In genomic region chr9:87469833-87470465, GRCh38 we compare ENCODE assay signal across 24 cellular contexts.
"Had no signal": no experiment of that assay in that cellular context is flagged by ENCODE, and none has a peak within 500 bp of the region (broad histone marks: within the 10 kb centered on the region; RNA-seq: fewer than 3 reads in every experiment).

No MANE protein-coding gene starts in this region.

- H3K27me3 ChIP-seq: breast epithelium, esophagus squamous epithelium, gastrocnemius medialis, pancreas, thyroid gland had no signal

- H3K4me1 ChIP-seq: breast epithelium, esophagus squamous epithelium, gastrocnemius medialis, pancreas, psoas muscle had no signal

- DNase-seq: activated CD4-positive, alpha-beta T cell treated with anti-CD3 and anti-CD28 coated beads for 4 hours; activated CD4-positive, alpha-beta T cell treated with anti-CD3 and anti-CD28 coated beads, Interleukin-2, amount 50 U/mL, for 48 hours; activated CD4-positive, CD25-positive, alpha-beta regulatory T cell; activated CD8-positive, alpha-beta memory T cell treated with anti-CD3 and anti-CD28 coated beads, Interleukin-2, amount 50 U/mL, for 48 hours; activated naive CD4-positive, alpha-beta T cell treated with anti-CD3 and anti-CD28 coated beads for 36 hours; activated naive CD8-positive, alpha-beta T cell treated with anti-CD3 and anti-CD28 coated beads, Interleukin-2, amount 10 ng/mL, durations not matched to agents 7 days and 5 days; activated T-cell treated with anti-CD3 and anti-CD28 coated beads, Interleukin-2, amount 50 U/mL, for 4 hours; amniotic stem cell; effector memory CD4-positive, alpha-beta T cell; esophagus squamous epithelium; gastrocnemius medialis; hippocampal formation; left ventricle myocardium superior; mammary epithelial cell; nephron progenitor cell; pancreas; psoas muscle; right cardiac atrium; stimulated activated CD4-positive, alpha-beta T cell treated with anti-CD3 and anti-CD28 coated beads, Interleukin-12 subunit alpha, Interleukin-12 subunit beta, amount 100 ng/mL, for 4 hours; stimulated activated CD4-positive, alpha-beta T cell treated with anti-CD3 and anti-CD28 coated beads, Interleukin-4, amount 100 ng/mL, for 4 hours; stimulated activated naive CD8-positive, alpha-beta T cell treated with anti-CD3 and anti-CD28 coated beads, Interleukin-15, Interleukin-2, amounts not matched to agents 100 U/mL and 50 U/mL, for 24 hours; substantia nigra; thyroid gland had no signal

- H3K27ac ChIP-seq: breast epithelium, esophagus squamous epithelium, gastrocnemius medialis, pancreas, psoas muscle, thyroid gland had no signal

- H3K36me3 ChIP-seq: breast epithelium, esophagus squamous epithelium, gastrocnemius medialis, pancreas, thyroid gland had no signal

- H3K4me3 ChIP-seq: breast epithelium, esophagus squamous epithelium, gastrocnemius medialis, pancreas, psoas muscle, thyroid gland had no signal

- ATAC-seq: activated T-cell treated with anti-CD3 and anti-CD28 coated beads, Interleukin-2, amount 50 U/mL, for 4 hours; gastrocnemius medialis; left ventricle myocardium superior; pancreas; psoas muscle; right cardiac atrium; stimulated activated naive CD8-positive, alpha-beta T cell treated with anti-CD3 and anti-CD28 coated beads, Interleukin-15, Interleukin-2, amounts not matched to agents 100 U/mL and 50 U/mL, for 24 hours had no signal
